8 cellular contexts compared by ENCODE assay signal in the genomic region with DNA sequence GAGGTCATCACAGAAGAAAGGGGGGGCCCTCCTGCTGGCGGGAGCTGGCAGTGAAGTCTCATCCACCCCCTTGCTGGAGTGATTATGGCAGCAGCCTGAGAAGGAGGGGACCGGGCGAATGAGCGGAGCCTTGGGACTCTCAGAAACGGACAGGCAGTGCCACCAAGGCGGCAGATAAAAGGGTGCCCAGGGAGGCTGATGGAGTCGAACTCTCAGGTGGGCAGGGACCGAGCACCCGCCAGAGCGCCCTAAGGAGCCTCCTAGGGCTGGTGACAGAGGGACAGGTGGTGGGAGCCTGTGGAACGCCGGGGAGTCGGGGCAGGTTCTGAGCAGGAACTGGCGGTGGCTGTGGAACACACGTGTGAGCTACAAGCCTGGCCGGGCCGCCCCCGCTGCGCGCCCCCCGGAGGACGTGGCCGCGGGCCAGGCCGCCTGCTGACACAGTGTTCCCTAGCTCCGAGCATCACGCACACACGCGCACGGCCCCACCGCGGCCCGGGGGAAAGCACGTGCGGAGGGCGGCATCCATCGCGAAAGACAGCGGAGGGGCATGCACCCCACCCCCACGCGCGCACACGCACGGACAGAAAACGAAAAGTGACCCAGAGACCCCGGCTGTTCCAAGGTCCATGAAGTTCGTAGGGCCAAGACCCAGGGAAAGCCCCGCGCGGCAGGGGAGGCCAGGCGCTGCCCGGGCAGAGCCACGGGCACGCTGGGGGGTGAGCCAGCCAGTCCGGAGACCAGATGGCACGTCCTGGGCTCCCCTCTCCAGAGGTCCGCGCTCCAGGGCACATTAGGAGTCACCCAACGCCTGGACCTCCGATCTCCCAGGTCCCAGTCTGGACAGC. TPM values are rescaled to one million over a fixed set of nuclear protein-coding genes. Genes with fewer than 3 reads are reported as not detected.
A peak's percentile ranks its signal among the peaks of the same experiment; 100 is the strongest.
DNase-seq lines count a peak whose midpoint lies in the region; ATAC-seq and TF ChIP-seq lines count a peak whose summit lies in the region.

No MANE protein-coding gene starts in this region.

- H3K4me1 ChIP-seq in neural progenitor cell (peaks cover 13% of the 10 kb centered on the region), tibial nerve (peaks cover 0 to 58% (median 36%) of the 10 kb centered on the region in 4 donors)

- DNase-seq in NCI-H1694 (lab: John Stamatoyannopoulos, UW) (peak; percentile 17), NCI-H1694 treated with DMSO at 0.1 percent for 48 hours (lab: John Stamatoyannopoulos, UW) (no peak), HFFc6 (peak; percentile 52), NB4 (ENCODE audit: low read depth) (peak; percentile 47), fibroblast of mammary gland (ENCODE audit: low read depth) (peak; percentile 66), neural progenitor cell (ENCODE audit: low spot score) (peak; percentile 57), tibial nerve (ENCODE audit: low spot score in 2 of 2) (peak; percentile 28 to 47)
- peak; percentile 74 for DNase-seq in activated CD8-positive, alpha-beta memory T cell treated with anti-CD3 and anti-CD28 coated beads, Interleukin-2, amount 10 ng/mL, durations not matched to agents 7 days and 5 days

- H3K27me3 Mint-ChIP-seq in HFFc6 (ENCODE audit: insufficient read depth) (peaks cover 2% of the 10 kb centered on the region), neural progenitor cell (ENCODE audit: insufficient read depth, low read depth) (peaks cover 26% of the 10 kb centered on the region)
- peaks cover 13% of the 10 kb centered on the region for H3K27me3 Mint-ChIP-seq in activated CD8-positive, alpha-beta memory T cell treated with anti-CD3 and anti-CD28 coated beads, Interleukin-2, amount 10 ng/mL, durations not matched to agents 7 days and 5 days

- peak overlapping the region; percentile 96 for H2AFZ ChIP-seq in neural progenitor cell (replicated peaks)

- WGBS in tibial nerve, 2 donors, result 2 to 3% methylated on average over 29 to 43 of the region's 60 CpGs

- H3K4me2 ChIP-seq in neural progenitor cell, result peak overlapping the region; percentile 87

- H3K36me3 Mint-ChIP-seq in HFFc6 (ENCODE audit: low read depth) (peaks cover 6% of the 10 kb centered on the region), neural progenitor cell (peaks cover 10% of the 10 kb centered on the region)
- H3K36me3 Mint-ChIP-seq in activated CD8-positive, alpha-beta memory T cell treated with anti-CD3 and anti-CD28 coated beads, Interleukin-2, amount 10 ng/mL, durations not matched to agents 7 days and 5 days, result peaks cover 13% of the 10 kb centered on the region

- H3F3A ChIP-seq in neural progenitor cell (ENCODE audit: low read depth), result peaks cover 28% of the 10 kb centered on the region

- H3K27ac ChIP-seq in neural progenitor cell (no peak overlapping the region), tibial nerve (peak overlapping the region in 2 of 4 donors; percentile 60 to 81)

- peaks cover 4% of the 10 kb centered on the region for H4K20me1 ChIP-seq in neural progenitor cell (ENCODE audit: low read depth)

- no peaks in the 10 kb centered on the region for H3K36me3 ChIP-seq in neural progenitor cell
- H3K36me3 ChIP-seq in tibial nerve, result peaks cover 0 to 4% (median 0%) of the 10 kb centered on the region in 3 donors

- H3K9ac ChIP-seq in neural progenitor cell, result no peak overlapping the region

- peaks cover 14% of the 10 kb centered on the region for H3K27me3 ChIP-seq in neural progenitor cell
- no peaks in the 10 kb centered on the region for H3K27me3 ChIP-seq in tibial nerve

- H3K4me3 Mint-ChIP-seq in HFFc6, result peak overlapping the region; percentile 89
- peak overlapping the region; percentile 76 for H3K4me3 Mint-ChIP-seq in activated CD8-positive, alpha-beta memory T cell treated with anti-CD3 and anti-CD28 coated beads, Interleukin-2, amount 10 ng/mL, durations not matched to agents 7 days and 5 days
- H3K4me3 Mint-ChIP-seq in neural progenitor cell, result peak overlapping the region; percentile 86

- H3K4me1 Mint-ChIP-seq in HFFc6 (ENCODE audit: low read depth), result peaks cover 34% of the 10 kb centered on the region
- H3K4me1 Mint-ChIP-seq in activated CD8-positive, alpha-beta memory T cell treated with anti-CD3 and anti-CD28 coated beads, Interleukin-2, amount 10 ng/mL, durations not matched to agents 7 days and 5 days, result peaks cover 40% of the 10 kb centered on the region
- H3K4me1 Mint-ChIP-seq in neural progenitor cell, result peaks cover 11% of the 10 kb centered on the region

- H3K9me3 Mint-ChIP-seq in HFFc6 (no peaks in the 10 kb centered on the region), neural progenitor cell (no peaks in the 10 kb centered on the region)
- no peaks in the 10 kb centered on the region for H3K9me3 Mint-ChIP-seq in activated CD8-positive, alpha-beta memory T cell treated with anti-CD3 and anti-CD28 coated beads, Interleukin-2, amount 10 ng/mL, durations not matched to agents 7 days and 5 days (ENCODE audit: low read depth)

- peak overlapping the region; percentile 34 for H3K4me3 ChIP-seq in NB4 (ENCODE audit: low read depth, low read length)
- peak overlapping the region; percentile 53 for H3K4me3 ChIP-seq in fibroblast of mammary gland (ENCODE audit: control insufficient read depth, low read depth, low read length)
- H3K4me3 ChIP-seq in neural progenitor cell, result peak overlapping the region; percentile 55
- peak overlapping the region; percentile 36 to 72 (median 50) for H3K4me3 ChIP-seq in tibial nerve

- peaks cover 6% of the 10 kb centered on the region for H3K79me2 ChIP-seq in neural progenitor cell (ENCODE audit: low read depth)

- H3K9me3 ChIP-seq in neural progenitor cell (ENCODE audit: low read depth), result no peaks in the 10 kb centered on the region
- H3K9me3 ChIP-seq in tibial nerve, result no peaks in the 10 kb centered on the region

- ATAC-seq in activated CD8-positive, alpha-beta memory T cell treated with anti-CD3 and anti-CD28 coated beads, Interleukin-2, amount 10 ng/mL, durations not matched to agents 7 days and 5 days, result peak; percentile 64

- H3K27ac Mint-ChIP-seq in HFFc6, result peak overlapping the region; percentile 84
- peak overlapping the region; percentile 72 for H3K27ac Mint-ChIP-seq in activated CD8-positive, alpha-beta memory T cell treated with anti-CD3 and anti-CD28 coated beads, Interleukin-2, amount 10 ng/mL, durations not matched to agents 7 days and 5 days
- no peak overlapping the region for H3K27ac Mint-ChIP-seq in neural progenitor cell

- peak in 1 of 2 donors; percentile 56 for TF ChIP-seq EP300 in tibial nerve (IDR thresholded peaks at IDR 0.05)

- no peak for TF ChIP-seq POLR2A in NB4 (IDR thresholded peaks at IDR 0.05; ENCODE audit: extremely low read depth, insufficient read length)
- no peak for TF ChIP-seq POLR2A in tibial nerve (IDR thresholded peaks at IDR 0.05)

- TF ChIP-seq CTCF in HFFc6 (IDR thresholded peaks at IDR 0.05) (peak; percentile 63), NB4 (IDR thresholded peaks at IDR 0.05; ENCODE audit: low read depth, low read length) (no peak), fibroblast of mammary gland (conservative IDR thresholded peaks at IDR 0.05; ENCODE audit: control insufficient read depth, insufficient read depth, low read depth, low read length) (peak; percentile 8), neural progenitor cell (IDR thresholded peaks at IDR 0.05) (no peak), tibial nerve (IDR thresholded peaks at IDR 0.05) (peak in 1 of 5 experiments; percentile 12)

- CTCF ChIA-PET in activated CD8-positive, alpha-beta memory T cell treated with anti-CD3 and anti-CD28 coated beads, Interleukin-2, amount 10 ng/mL, durations not matched to agents 7 days and 5 days (lab: Charles Lee), result interaction anchor here (0.7 to 3.6 kb wide), 24 partner anchors 12 to 561 kb away, joined by 3 to 44 read pairs (median 4); a partner anchor contains a TSS

RNA-seq across cellular contexts. Expression of a gene that starts 1.0 kb away (rescaled TPM):
- total RNA-seq in HFFc6 (2021; fragmentation: NEBNext Ultra II Directional; extraction: Animal tissue kit (Norgen Biotek cat#: 25700)), result 1 to 10 TPM in 1 of 6 experiments, under 1 TPM in 5; 0.47 to 1.5 (median 0.74) TPM
- 1 to 10 TPM; 3.8 to 3.9 TPM for total RNA-seq in activated CD8-positive, alpha-beta memory T cell treated with anti-CD3 and anti-CD28 coated beads, Interleukin-2, amount 10 ng/mL, durations not matched to agents 7 days and 5 days
- 5.1 and 7.0 TPM in 2 replicates for total RNA-seq in neural progenitor cell (ENCODE audit: low replicate concordance)
- 1 to 10 TPM; 1.3 to 6.3 (median 4.3) TPM for total RNA-seq in tibial nerve

RNA-seq across cellular contexts. Expression of a gene that starts 38.8 kb away (rescaled TPM):
- total RNA-seq in HFFc6 (2021; fragmentation: NEBNext Ultra II Directional; extraction: Animal tissue kit (Norgen Biotek cat#: 25700)), result 100 to 1,000 TPM; 241 to 285 (median 267) TPM
- total RNA-seq in activated CD8-positive, alpha-beta memory T cell treated with anti-CD3 and anti-CD28 coated beads, Interleukin-2, amount 10 ng/mL, durations not matched to agents 7 days and 5 days, result 100 to 1,000 TPM; 189 to 258 TPM
- 275 and 314 TPM in 2 replicates for total RNA-seq in neural progenitor cell (ENCODE audit: low replicate concordance)
- 100 to 1,000 TPM; 100 to 138 (median 113) TPM for total RNA-seq in tibial nerve

RNA-seq across cellular contexts. Expression of a gene that starts 38.9 kb away (rescaled TPM):
- 10 to 100 TPM; 27.3 to 43.0 (median 31.8) TPM for total RNA-seq in HFFc6 (2021; fragmentation: NEBNext Ultra II Directional; extraction: Animal tissue kit (Norgen Biotek cat#: 25700))
- 10 to 100 TPM; 36.9 to 42.3 TPM for total RNA-seq in activated CD8-positive, alpha-beta memory T cell treated with anti-CD3 and anti-CD28 coated beads, Interleukin-2, amount 10 ng/mL, durations not matched to agents 7 days and 5 days
- total RNA-seq in neural progenitor cell (ENCODE audit: low replicate concordance) (27.3 and 79.3 TPM in 2 replicates), tibial nerve (10 to 100 TPM; 15.0 to 39.6 (median 24.5) TPM)

RNA-seq across cellular contexts. Expression of a gene that starts 53.1 kb away (rescaled TPM):
- not detected for total RNA-seq in HFFc6 (2021; fragmentation: NEBNext Ultra II Directional; extraction: Animal tissue kit (Norgen Biotek cat#: 25700))
- not detected for total RNA-seq in activated CD8-positive, alpha-beta memory T cell treated with anti-CD3 and anti-CD28 coated beads, Interleukin-2, amount 10 ng/mL, durations not matched to agents 7 days and 5 days
- total RNA-seq in neural progenitor cell (ENCODE audit: low replicate concordance), result 0.19 TPM in 1 of 2 replicates, not detected in the other
- total RNA-seq in tibial nerve, result 1 to 10 TPM in 1 of 4 donors, not detected in 3; 3.6 TPM

Comparison
In these comparisons a context has a peak if more than half of its experiments do, and no peak if none do; other contexts are left out.
1. CTCF ChIP-seq: peak in HFFc6 (single experiment) and fibroblast of mammary gland (single experiment); none in NB4 (single experiment) and neural progenitor cell (single experiment).
2. Peak in every context shown above with its lines, with median percentiles within 50 percentile points of each other: H3K4me3 Mint-ChIP-seq and H3K4me3 ChIP-seq.